Comparison of ENCODE assay signal across 13 cellular contexts in the genomic region with DNA sequence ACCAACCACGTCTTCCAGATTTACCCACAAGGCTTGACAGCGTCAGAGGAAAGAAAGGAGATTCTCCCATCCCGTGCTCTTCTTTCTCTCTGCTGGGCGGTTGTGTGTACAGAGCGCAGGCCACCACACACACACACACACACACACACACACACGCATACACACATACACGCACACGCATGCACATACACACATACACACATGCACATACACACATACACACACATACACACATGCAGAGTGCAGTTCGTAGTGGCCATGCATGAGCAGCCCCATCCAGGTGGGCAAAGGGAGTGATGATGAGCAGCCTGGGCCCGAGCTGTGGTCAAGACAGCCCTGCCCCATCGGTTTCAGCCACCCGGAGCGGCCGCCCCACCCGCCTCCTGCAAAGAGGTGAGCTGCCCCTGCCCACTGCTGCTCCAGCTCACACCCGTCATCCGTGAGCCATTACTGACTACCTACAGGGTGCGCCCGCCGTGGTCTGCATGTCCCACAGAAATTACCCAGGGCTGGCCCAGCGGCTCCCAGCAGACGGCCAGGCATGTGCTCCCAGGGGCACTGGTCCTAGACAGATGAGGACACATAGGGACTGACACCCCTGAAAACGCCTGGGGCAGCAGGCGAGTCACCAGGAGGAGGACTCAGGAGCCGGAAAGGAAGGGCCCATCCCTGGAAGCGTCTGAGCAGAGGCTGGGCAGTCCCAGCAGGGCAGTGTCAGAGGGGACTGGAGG.
DNase-seq lines count a peak whose midpoint lies in the region; ATAC-seq and TF ChIP-seq lines count a peak whose summit lies in the region.
"Had no signal": no experiment of that assay in that cellular context is flagged by ENCODE, and none has a peak within 500 bp of the region (broad histone marks: within the 10 kb centered on the region; RNA-seq: fewer than 3 reads in every experiment).

No MANE protein-coding gene starts in this region.

- TF ChIP-seq CTCF in SK-N-SH (IDR thresholded peaks at IDR 0.05) (no peak), hepatocyte (IDR thresholded peaks at IDR 0.05; ENCODE audit: poor library complexity) (no peak), tibial artery (IDR thresholded peaks at IDR 0.05) (no peak), upper lobe of right lung (IDR thresholded peaks at IDR 0.05) (no peak)

- H3K4me1 ChIP-seq in SK-N-SH (ENCODE audit: control insufficient read depth in 1 of 2, insufficient read depth in 2 of 2, low read depth in 1 of 2, low read length in 1 of 2) (peaks cover 25 to 40% of the 10 kb centered on the region in 2 experiments), hepatocyte (ENCODE audit: insufficient read depth) (peaks cover 28% of the 10 kb centered on the region), tibial artery (peaks cover 4 to 71% (median 41%) of the 10 kb centered on the region in 4 donors), upper lobe of right lung (no peaks in the 10 kb centered on the region)
- H3K4me1 ChIP-seq: psoas muscle had no signal

- CTCF ChIA-PET in SK-N-SH (lab: Yijun Ruan, JAX) = interaction anchor here (0.7 to 7.8 kb wide), 3 partner anchors 15 to 49 kb away, joined by 3 to 64 read pairs (median 3); no protein-coding TSS in a partner anchor

- no peaks in the 10 kb centered on the region for H3K36me3 ChIP-seq in SK-N-SH (replicated peaks in 1 of 2; ENCODE audit: control insufficient read depth in 1 of 2, insufficient read depth in 2 of 2, low read length in 1 of 2)
- no peaks in the 10 kb centered on the region for H3K36me3 ChIP-seq in hepatocyte (replicated peaks; ENCODE audit: insufficient read depth, low read depth)
- no peaks in the 10 kb centered on the region for H3K36me3 ChIP-seq in tibial artery
- H3K36me3 ChIP-seq in upper lobe of right lung = no peaks in the 10 kb centered on the region

- peak overlapping the region; percentile 73; the same call in 1 of the 2 replicates for H3K9ac ChIP-seq in SK-N-SH

- H3K27me3 ChIP-seq in SK-N-SH (ENCODE audit: insufficient read depth) (no peaks in the 10 kb centered on the region), hepatocyte (no peaks in the 10 kb centered on the region), tibial artery (no peaks in the 10 kb centered on the region), upper lobe of right lung (no peaks in the 10 kb centered on the region)

- H3K9me2 ChIP-seq in SK-N-SH (no peaks in the 10 kb centered on the region), hepatocyte (replicated peaks; ENCODE audit: insufficient read depth) (no peaks in the 10 kb centered on the region)

- TF ChIP-seq EP300 in SK-N-SH (IDR thresholded peaks at IDR 0.05; ENCODE audit: borderline replicate concordance in 1 of 2, low read depth in 1 of 2, low read length in 1 of 2) = no peak

- no peaks in the 10 kb centered on the region; the same call in 1 of the 2 replicates for H3K79me2 ChIP-seq in SK-N-SH (ENCODE audit: insufficient read depth)
- H3K79me2 ChIP-seq in hepatocyte = no peaks in the 10 kb centered on the region

- TF ChIP-seq RAD21 in SK-N-SH (IDR thresholded peaks at IDR 0.05; ENCODE audit: low read length) = no peak

- H2AFZ ChIP-seq in SK-N-SH (ENCODE audit: low read depth) = peak overlapping the region; percentile 86
- H2AFZ ChIP-seq in hepatocyte = no peak overlapping the region

- DNase-seq in ELR (ENCODE audit: low read depth) = peak; percentile 79
- no peak for DNase-seq in SK-N-SH
- DNase-seq in hepatocyte (ENCODE audit: low spot score) = no peak
- DNase-seq in tibial artery = no peak
- DNase-seq in upper lobe of right lung = no peak
- DNase-seq in NCI-H1694 treated with DMSO at 0.1 percent for 48 hours (lab: John Stamatoyannopoulos, UW) = no peak
- DNase-seq: activated CD4-positive, alpha-beta T cell treated with anti-CD3 and anti-CD28 coated beads for 1 hour; activated CD8-positive, alpha-beta memory T cell treated with anti-CD3 and anti-CD28 coated beads, Interleukin-2, amount 50 U/mL, for 4 hours; glutamatergic neuron; NCI-H1417 treated with DMSO at 0.1 percent for 48 hours had no signal

- H3K9me3 ChIP-seq in SK-N-SH (no peaks in the 10 kb centered on the region), hepatocyte (ENCODE audit: low read depth) (no peaks in the 10 kb centered on the region), tibial artery (no peaks in the 10 kb centered on the region), upper lobe of right lung (no peaks in the 10 kb centered on the region)
- H3K9me3 ChIP-seq: psoas muscle had no signal

- intact Hi-C loops in tibial artery (cut with DNase I; ENCODE audit: low total_unique reads) (no loop called here), upper lobe of right lung (cut with DNase I) (no loop called here)

- 76% methylated on average over 19 of the region's 26 CpGs for WGBS in SK-N-SH (ENCODE audit: low lambda C conversion rate)
- 89% methylated on average over 26 of the region's 26 CpGs for WGBS in hepatocyte (ENCODE audit: low lambda C conversion rate, missing lambda C conversion rate)

- H4K20me1 ChIP-seq in SK-N-SH (ENCODE audit: insufficient read depth) (no peaks in the 10 kb centered on the region), hepatocyte (ENCODE audit: insufficient read depth, poor library complexity, severe bottlenecking) (no peaks in the 10 kb centered on the region)

- H3K4me2 ChIP-seq in SK-N-SH (peak overlapping the region; percentile 71; the same call in 1 of the 2 replicates), hepatocyte (no peak overlapping the region)

- H3K4me3 ChIP-seq in SK-N-SH (ENCODE audit: low read depth in 2 of 2, low read length in 1 of 2) (no peak overlapping the region), hepatocyte (no peak overlapping the region), tibial artery (no peak overlapping the region), upper lobe of right lung (no peak overlapping the region)
- H3K4me3 ChIP-seq: K562, psoas muscle had no signal

- POLR2A ChIA-PET in SK-N-SH (lab: Yijun Ruan, JAX) = no interaction called here

- peaks cover 6% of the 10 kb centered on the region for H3F3A ChIP-seq in SK-N-SH (replicated peaks; ENCODE audit: insufficient read depth)

- H3K27ac ChIP-seq in SK-N-SH (ENCODE audit: low read depth in 2 of 2, low read length in 1 of 2) (peak overlapping the region; percentile 82 to 95), hepatocyte (peak overlapping the region; percentile 78), tibial artery (peak overlapping the region; percentile 76 to 77), upper lobe of right lung (no peak overlapping the region)
- H3K27ac ChIP-seq: psoas muscle had no signal

- no peak for ATAC-seq in upper lobe of right lung
- no peak for ATAC-seq in HG02840 (IDR thresholded peaks at IDR 0.05; ENCODE audit: low FRiP score, unreplicated experiment)

TF ChIP-seq in SK-N-SH, 30 proteins besides CTCF, POLR2A, EP300 and RAD21:
- no peak for TF ChIP-seq SMC3 (IDR thresholded peaks at IDR 0.05; ENCODE audit: low read depth, low read length)
- TF ChIP-seq TAF1 (IDR thresholded peaks at IDR 0.05; ENCODE audit: borderline replicate concordance, low read depth, low read length) = no peak
- TF ChIP-seq FOXM1 (IDR thresholded peaks at IDR 0.05; ENCODE audit: low read depth) = no peak
- no peak for TF ChIP-seq FOXJ3 (CRISPR knock-in tag; IDR thresholded peaks at IDR 0.05)
- TF ChIP-seq, protein P1, sequence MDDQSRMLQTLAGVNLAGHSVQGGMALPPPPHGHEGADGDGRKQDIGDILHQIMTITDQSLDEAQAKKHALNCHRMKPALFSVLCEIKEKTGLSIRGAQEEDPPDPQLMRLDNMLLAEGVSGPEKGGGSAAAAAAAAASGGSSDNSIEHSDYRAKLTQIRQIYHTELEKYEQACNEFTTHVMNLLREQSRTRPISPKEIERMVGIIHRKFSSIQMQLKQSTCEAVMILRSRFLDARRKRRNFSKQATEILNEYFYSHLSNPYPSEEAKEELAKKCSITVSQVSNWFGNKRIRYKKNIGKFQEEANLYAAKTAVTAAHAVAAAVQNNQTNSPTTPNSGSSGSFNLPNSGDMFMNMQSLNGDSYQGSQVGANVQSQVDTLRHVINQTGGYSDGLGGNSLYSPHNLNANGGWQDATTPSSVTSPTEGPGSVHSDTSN (IDR thresholded peaks at IDR 0.05) = no peak
- no peak for TF ChIP-seq NRF1 (IDR thresholded peaks at IDR 0.05; ENCODE audit: low read depth, low read length)
